ENCODE assay signal across 23 cellular contexts in genomic region chr3:168063122-168063521, GRCh38. TPM values are rescaled to one million over a fixed set of nuclear protein-coding genes. Genes with fewer than 3 reads are reported as not detected.
A peak's percentile ranks its signal among the peaks of the same experiment; 100 is the strongest.
DNase-seq lines count a peak whose midpoint lies in the region; ATAC-seq and TF ChIP-seq lines count a peak whose summit lies in the region.
"Had no signal": no experiment of that assay in that cellular context is flagged by ENCODE, and none has a peak within 500 bp of the region (broad histone marks: within the 10 kb centered on the region; RNA-seq: fewer than 3 reads in every experiment).

No MANE protein-coding gene starts in this region.

- no peaks in the 10 kb centered on the region for H3K9me2 ChIP-seq in GM23248 (ENCODE audit: insufficient read depth)

- H3K9ac ChIP-seq in GM23248 (no peak overlapping the region), IMR-90 (ENCODE audit: low read depth, low read length) (no peak overlapping the region), fibroblast of lung (ENCODE audit: insufficient read depth, low read length) (no peak overlapping the region)

- no peak overlapping the region for H2AK5ac ChIP-seq in IMR-90 (ENCODE audit: low read depth, low read length)

- no peak for TF ChIP-seq CTCF in IMR-90 (conservative IDR thresholded peaks at IDR 0.05; ENCODE audit: low read depth, low read length)
- no peak for TF ChIP-seq CTCF in fibroblast of lung (conservative IDR thresholded peaks at IDR 0.05 in 1 of 2, IDR thresholded peaks at IDR 0.05 in 1 of 2; ENCODE audit: low read depth in 1 of 2, low read length in 2 of 2)

- no peak overlapping the region for H2BK120ac ChIP-seq in IMR-90 (ENCODE audit: low read depth, low read length)

- no TSS peak for BruUV-seq in IMR-90 (replicated peaks; lab: Mats Ljungman, UMichigan)

- H3K4me2 ChIP-seq in GM23248 (ENCODE audit: unreplicated experiment) = peak overlapping the region; percentile 43
- peak overlapping the region; percentile 89 for H3K4me2 ChIP-seq in IMR-90 (ENCODE audit: low read depth, low read length)
- H3K4me2 ChIP-seq in fibroblast of lung (ENCODE audit: extremely low read depth, insufficient read depth, low read length) = peak overlapping the region; percentile 21
- H3K4me2 ChIP-seq: A549 had no signal

- no peak overlapping the region for H2BK20ac ChIP-seq in IMR-90 (ENCODE audit: low read depth, low read length)

- peaks cover 11% of the 10 kb centered on the region; the same call in 1 of the 2 replicates for H3F3A ChIP-seq in GM23248 (ENCODE audit: insufficient read depth)

- H4K20me1 ChIP-seq in GM23248 (ENCODE audit: insufficient read depth) (no peaks in the 10 kb centered on the region), IMR-90 (ENCODE audit: insufficient read depth, low read length) (no peaks in the 10 kb centered on the region; the same call in 1 of the 2 replicates), fibroblast of lung (ENCODE audit: control insufficient read depth, extremely low read depth, insufficient read depth, low read length) (no peaks in the 10 kb centered on the region)

- H3K9me3 ChIP-seq in GM23248 (ENCODE audit: low read depth) (no peaks in the 10 kb centered on the region), IMR-90 (ENCODE audit: control insufficient read depth, insufficient read depth, low read length) (no peaks in the 10 kb centered on the region), fibroblast of lung (ENCODE audit: control insufficient read depth, insufficient read depth, low read depth, low read length) (no peaks in the 10 kb centered on the region)
- H3K9me3 ChIP-seq: A549, MG63, SJSA1 had no signal

- H3K27me3 ChIP-seq in GM23248 (replicated peaks; ENCODE audit: insufficient read depth) (no peaks in the 10 kb centered on the region), IMR-90 (ENCODE audit: control insufficient read depth, insufficient read depth, low read length) (no peaks in the 10 kb centered on the region), fibroblast of lung (ENCODE audit: control insufficient read depth, insufficient read depth, low read length) (no peaks in the 10 kb centered on the region)
- H3K27me3 ChIP-seq: MG63, SJSA1 had no signal

- no peak overlapping the region for H2BK5ac ChIP-seq in IMR-90 (ENCODE audit: low read depth, low read length, poor library complexity, severe bottlenecking)

- no peak overlapping the region for H3K56ac ChIP-seq in IMR-90 (ENCODE audit: extremely low read depth, insufficient read depth, low read length)

- no peak for TF ChIP-seq POLR2A in IMR-90 (IDR thresholded peaks at IDR 0.05; ENCODE audit: low read depth, low read length)

- H3K79me2 ChIP-seq in GM23248 (ENCODE audit: insufficient read depth) = peaks cover 100% of the 10 kb centered on the region
- peaks cover 41% of the 10 kb centered on the region for H3K79me2 ChIP-seq in fibroblast of lung (ENCODE audit: control insufficient read depth, insufficient read depth, low read length)

- H2AFZ ChIP-seq in GM23248 = no peak overlapping the region
- no peak overlapping the region for H2AFZ ChIP-seq in IMR-90 (replicated peaks; ENCODE audit: low read length, poor library complexity)
- H2AFZ ChIP-seq in fibroblast of lung (ENCODE audit: low read length) = no peak overlapping the region

- ATAC-seq in IMR-90 (ENCODE audit: low read depth) = no peak
- no peak for ATAC-seq in GM21367 (IDR thresholded peaks at IDR 0.05; ENCODE audit: unreplicated experiment)
- no peak for ATAC-seq in HG02884 (IDR thresholded peaks at IDR 0.05; ENCODE audit: unreplicated experiment)
- ATAC-seq in HG03439 (IDR thresholded peaks at IDR 0.05; ENCODE audit: unreplicated experiment) = no peak
- ATAC-seq: A549 had no signal

- H2BK15ac ChIP-seq in IMR-90 (ENCODE audit: low read depth, low read length) = no peak overlapping the region

- no peak overlapping the region for H3K18ac ChIP-seq in IMR-90 (ENCODE audit: low read depth, low read length)

- H2AK9ac ChIP-seq in IMR-90 (replicated peaks; ENCODE audit: low read depth, low read length, poor library complexity) = no peak overlapping the region

- no peak overlapping the region for H4K8ac ChIP-seq in IMR-90 (ENCODE audit: low read depth in 2 of 2, low read length in 2 of 2)

- TF ChIP-seq RAD21 in IMR-90 (IDR thresholded peaks at IDR 0.05; ENCODE audit: low read length) = no peak

- H3K4me1 ChIP-seq in GM23248 (ENCODE audit: insufficient read depth) (peaks cover 52% of the 10 kb centered on the region), IMR-90 (ENCODE audit: control insufficient read depth, insufficient read depth, low read length) (peaks cover 7% of the 10 kb centered on the region), fibroblast of lung (ENCODE audit: control insufficient read depth, extremely low read depth, insufficient read depth, low read length) (no peaks in the 10 kb centered on the region)

- H3K23ac ChIP-seq in IMR-90 (ENCODE audit: low read depth, low read length) = peak overlapping the region; percentile 72; the same call in 1 of the 2 replicates

- H3K79me1 ChIP-seq in IMR-90 (ENCODE audit: low read depth in 1 of 2, low read length in 2 of 2) = peaks cover 29 to 48% of the 10 kb centered on the region in 2 experiments

- 0 out of 2 replicates have a peak, but pooled peaks cover 2% of the 10 kb centered on the region for H3K9me1 ChIP-seq in IMR-90 (ENCODE audit: insufficient read depth, low read length)

- 0 out of 2 replicates have a peak overlapping the region, but pooled peaks have one; percentile 68 for H3K14ac ChIP-seq in IMR-90 (replicated peaks; ENCODE audit: low read depth, low read length)

- peak overlapping the region; percentile 54; the same call in 1 of the 2 replicates for H4K5ac ChIP-seq in IMR-90 (ENCODE audit: low read depth, low read length)

- no peak overlapping the region for H3K4ac ChIP-seq in IMR-90 (ENCODE audit: low read depth, low read length)

- H3K36me3 ChIP-seq in GM23248 (ENCODE audit: low read depth) (no peaks in the 10 kb centered on the region), IMR-90 (ENCODE audit: control insufficient read depth, insufficient read depth, low read length) (no peaks in the 10 kb centered on the region), fibroblast of lung (ENCODE audit: control insufficient read depth, insufficient read depth, low read length) (no peaks in the 10 kb centered on the region)
- H3K36me3 ChIP-seq: SJSA1 had no signal

- intact Hi-C loops in IMR-90 (cut with micrococcal nuclease) = loop anchor here (5.0 kb wide), 1 partner anchor 34 kb away; the partner anchor contains the start of gene GOLIM4

- DNase-seq in GM23248 (no peak), IMR-90 (no peak), fibroblast of lung (ENCODE audit: low read depth in 2 of 2) (no peak), NCI-H748 treated with DMSO at 0.1 percent for 48 hours (lab: John Stamatoyannopoulos, UW) (no peak)
- DNase-seq: C1 segment of cervical spinal cord; Caco-2; CD4-positive, alpha-beta memory T cell; DMS153; DND-41; H9; KBM-7; MG63; NCI-H2029; NCI-H446 treated with DMSO at 0.1 percent for 48 hours; NCI-H526; Right ventricle myocardium superior; RPMI8226; T-helper 1 cell had no signal

- in situ Hi-C loops in GM23248 (cut with MboI) = no loop called here
- in situ Hi-C loops in IMR-90 (cut with MboI; ENCODE audit: low sequenced_read_pairs) = no loop called here

- H3K27ac ChIP-seq in GM23248 (no peak overlapping the region), IMR-90 (ENCODE audit: insufficient read depth, low read length) (no peak overlapping the region), fibroblast of lung (ENCODE audit: insufficient read depth, low read length) (no peak overlapping the region)
- H3K27ac ChIP-seq: A549, SJSA1 had no signal

- CTCF ChIA-PET in IMR-90 (lab: Yijun Ruan, JAX) = interaction anchor here (0.7 to 1.3 kb wide), 2 partner anchors 11 to 31 kb away, joined by 3 to 5 read pairs; no protein-coding TSS in a partner anchor

- H4K91ac ChIP-seq in IMR-90 (ENCODE audit: insufficient read depth, low read depth, low read length) = no peak overlapping the region

- POLR2A ChIA-PET in IMR-90 (lab: Charles Lee; ENCODE audit: unreplicated experiment) = no interaction called here

- H3K4me3 ChIP-seq in GM23248 (0 out of 2 replicates have a peak overlapping the region, but pooled peaks have one; percentile 17), IMR-90 (ENCODE audit: insufficient read depth, low read depth, low read length) (no peak overlapping the region), fibroblast of lung (replicated peaks in 1 of 4; ENCODE audit: control extremely low read depth in 1 of 4, insufficient read depth in 1 of 4, low read depth in 3 of 4, low read length in 4 of 4) (peak overlapping the region in 1 of 4 experiments; percentile 5)
- H3K4me3 ChIP-seq: A549, MG63, SJSA1 had no signal

- dilution Hi-C loops in IMR-90 (cut with HindIII; ENCODE audit: low sequenced_read_pairs, unreplicated experiment) = no loop called here

TF ChIP-seq in IMR-90, 13 proteins besides CTCF, POLR2A, EP300 and RAD21 (continues in another document):
- TF ChIP-seq ELK1 (IDR thresholded peaks at IDR 0.05; ENCODE audit: borderline replicate concordance, low read depth, low read length) (no peak), CEBPB (IDR thresholded peaks at IDR 0.05; ENCODE audit: low read depth, low read length) (no peak), CHD1 (IDR thresholded peaks at IDR 0.05; ENCODE audit: low read depth, low read length) (no peak), RCOR1 (IDR thresholded peaks at IDR 0.05; ENCODE audit: insufficient replicate concordance, low read length) (no peak), RFX5 (IDR thresholded peaks at IDR 0.05; ENCODE audit: low read depth, low read length) (no peak)

RNA-seq across cellular contexts. Expression of gene GOLIM4, which starts 32.6 kb away (rescaled TPM):
- 57.0 and 66.8 TPM in 2 replicates for total RNA-seq in GM23248 (2014; rRNA removed; shearing (Covaris generic))
- polyA plus RNA-seq in GM23248 (2016; fragmentation: Nextera tagmentation; extraction: Ambion mirVana) (84.4 TPM in 2 replicates), IMR-90 (2012; rRNA removed) (44.6 and 48.8 TPM in 2 replicates), fibroblast of lung (46.2 and 50.1 TPM in 2 replicates)
- total RNA-seq in IMR-90 (2012; rRNA removed) (71.2 and 90.0 TPM in 2 replicates), fibroblast of lung (55.2 and 77.3 TPM in 2 replicates)
- polyA plus RNA-seq in IMR-90 (2012; cell fraction: cytosol; rRNA removed) = 19.4 and 19.5 TPM in 2 replicates
- 11.1 and 19.3 TPM in 2 replicates for polyA plus RNA-seq in IMR-90 (2012; cell fraction: nucleus; rRNA removed; ENCODE audit: low replicate concordance)
- polyA plus RNA-seq in fibroblast of lung (2012) = 44.8 and 52.4 TPM in 2 replicates
- polyA minus RNA-seq in fibroblast of lung (ENCODE audit: low replicate concordance) = 14.2 and 17.6 TPM in 2 replicates

Comparison
In these comparisons a context has a peak if more than half of its experiments do, and no peak if none do; other contexts are left out.
1. H3K4me2 ChIP-seq: peak in every context shown above with its lines; median percentile 89 in IMR-90; 43 in GM23248; 21 in fibroblast of lung.